Comparison of ENCODE assay signal across 20 cellular contexts in the genomic region with DNA sequence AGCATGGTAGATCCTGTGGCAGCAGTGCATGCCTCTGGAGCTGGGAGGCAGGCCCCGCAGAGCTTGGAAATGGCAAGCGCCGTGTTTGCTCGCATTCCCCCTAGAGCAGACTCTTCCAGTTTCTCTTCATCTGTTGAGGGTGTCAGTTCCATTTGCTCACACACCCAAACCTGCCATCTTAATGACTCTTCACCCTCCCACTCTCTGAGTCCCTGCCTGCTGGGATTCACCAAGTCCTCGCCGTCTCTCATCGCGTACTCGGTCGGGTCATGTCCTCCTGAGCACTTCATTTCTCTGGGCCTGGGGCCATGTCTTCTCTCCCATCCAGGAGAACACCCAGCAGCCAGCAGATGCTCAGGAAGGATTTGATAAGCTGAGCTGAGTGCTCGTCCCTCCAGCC. TPM values are rescaled to one million over a fixed set of nuclear protein-coding genes. Genes with fewer than 3 reads are reported as not detected.
DNase-seq lines count a peak whose midpoint lies in the region; ATAC-seq and TF ChIP-seq lines count a peak whose summit lies in the region.
"Had no signal": no experiment of that assay in that cellular context is flagged by ENCODE, and none has a peak within 500 bp of the region (broad histone marks: within the 10 kb centered on the region; RNA-seq: fewer than 3 reads in every experiment).

No MANE protein-coding gene starts in this region.

- H3K9me3 Mint-ChIP-seq in endodermal cell (no peaks in the 10 kb centered on the region), progenitor cell of endocrine pancreas (ENCODE audit: low read depth) (no peaks in the 10 kb centered on the region)
- H3K9me3 Mint-ChIP-seq: CD4-positive, alpha-beta T cell; CD8-positive, alpha-beta memory T cell had no signal

- H3K27ac Mint-ChIP-seq in endodermal cell (no peak overlapping the region), progenitor cell of endocrine pancreas (peak overlapping the region; percentile 71)
- H3K27ac Mint-ChIP-seq: B cell; CD4-positive, alpha-beta T cell had no signal

- H3K4me1 ChIP-seq in endodermal cell (ENCODE audit: control insufficient read depth, insufficient read depth, low read length) (no peaks in the 10 kb centered on the region), aorta (ENCODE audit: control insufficient read depth in 1 of 2, insufficient read depth in 2 of 2, low read length in 2 of 2) (no peaks in the 10 kb centered on the region)
- H3K4me1 ChIP-seq: BLaER1 had no signal

- DNase-seq in activated CD8-positive, alpha-beta memory T cell treated with anti-CD3 and anti-CD28 coated beads, Interleukin-2, amount 50 U/mL, for 48 hours, result peak; percentile 40
- DNase-seq in activated CD8-positive, alpha-beta memory T cell treated with anti-CD3 and anti-CD28 coated beads for 24 hours, result no peak
- DNase-seq in endodermal cell (peak; percentile 29), progenitor cell of endocrine pancreas (ENCODE audit: low spot score, unreplicated experiment) (no peak), aorta (no peak), UCSD-AML1 (lab: John Stamatoyannopoulos, UW; ENCODE audit: unreplicated experiment) (no peak)
- DNase-seq: CD4-positive, alpha-beta T cell; CD8-positive, alpha-beta memory T cell; DMS 273 treated with DMSO at 0.1 percent for 48 hours; DMS79; EL; GDM1; GM23248; H7 had no signal

- intact Hi-C loops in aorta (cut with DNase I), result no loop called here

- H3K4me3 Mint-ChIP-seq in endodermal cell (no peak overlapping the region), progenitor cell of endocrine pancreas (ENCODE audit: low read depth) (no peak overlapping the region)
- H3K4me3 Mint-ChIP-seq: B cell; CD4-positive, alpha-beta T cell; CD8-positive, alpha-beta memory T cell had no signal

- no peak overlapping the region for H3K9ac ChIP-seq in endodermal cell (ENCODE audit: extremely low read depth, low read length, poor library complexity, severe bottlenecking)
- H3K9ac ChIP-seq: BLaER1, GM23248 had no signal

- H3K36me3 Mint-ChIP-seq in endodermal cell (ENCODE audit: low read depth) (peaks cover 29% of the 10 kb centered on the region), progenitor cell of endocrine pancreas (ENCODE audit: insufficient read depth) (peaks cover 7% of the 10 kb centered on the region)

- H3K27me3 Mint-ChIP-seq in endodermal cell (ENCODE audit: insufficient read depth) (no peaks in the 10 kb centered on the region), progenitor cell of endocrine pancreas (no peaks in the 10 kb centered on the region)
- H3K27me3 Mint-ChIP-seq: B cell; CD4-positive, alpha-beta T cell; CD8-positive, alpha-beta memory T cell had no signal

- no peak overlapping the region for H3K27ac ChIP-seq in endodermal cell (ENCODE audit: low read depth, low read length)
- H3K27ac ChIP-seq in aorta (ENCODE audit: low read depth in 1 of 2, low read length in 2 of 2), result no peak overlapping the region
- H3K27ac ChIP-seq: 22Rv1, BLaER1, C4-2B, GM23248 had no signal

- H3K9me3 ChIP-seq in endodermal cell (ENCODE audit: control insufficient read depth, low read length) (no peaks in the 10 kb centered on the region), aorta (ENCODE audit: control insufficient read depth, low read length) (no peaks in the 10 kb centered on the region)
- H3K9me3 ChIP-seq: BLaER1 had no signal

- H3K36me3 ChIP-seq in endodermal cell (ENCODE audit: control insufficient read depth, insufficient read depth, low read length) (peaks cover 25% of the 10 kb centered on the region), aorta (ENCODE audit: control insufficient read depth in 1 of 2, insufficient read depth in 2 of 2, low read length in 1 of 2) (peaks cover 4 to 11% of the 10 kb centered on the region in 2 donors)

- H3K4me1 Mint-ChIP-seq in endodermal cell, result peaks cover 2% of the 10 kb centered on the region
- no peaks in the 10 kb centered on the region for H3K4me1 Mint-ChIP-seq in progenitor cell of endocrine pancreas (ENCODE audit: low read depth)
- H3K4me1 Mint-ChIP-seq: B cell had no signal

- no peak overlapping the region for H3K4me3 ChIP-seq in endodermal cell (ENCODE audit: low read length)
- no peak overlapping the region for H3K4me3 ChIP-seq in aorta (ENCODE audit: low read length in 2 of 2)
- H3K4me3 ChIP-seq: BLaER1, GM12878, GM23248 had no signal

- TF ChIP-seq CTCF in endodermal cell (conservative IDR thresholded peaks at IDR 0.05) (no peak), progenitor cell of endocrine pancreas (IDR thresholded peaks at IDR 0.05; ENCODE audit: unreplicated experiment) (no peak)

- 89 to 96% methylated on average over 8 to 11 of the region's 11 CpGs for WGBS in endodermal cell (ENCODE audit: insufficient coverage in 1 of 2, insufficient read length in 1 of 2), 2 experiments
- WGBS in aorta, 2 donors, result 85 to 90% methylated on average over 11 of the region's 11 CpGs

- no peaks in the 10 kb centered on the region for H3K27me3 ChIP-seq in endodermal cell (ENCODE audit: control insufficient read depth, insufficient read depth, low read length, poor library complexity, severe bottlenecking)
- H3K27me3 ChIP-seq in aorta (ENCODE audit: control insufficient read depth in 1 of 2, insufficient read depth in 2 of 2, low read length in 1 of 2), result no peaks in the 10 kb centered on the region
- H3K27me3 ChIP-seq: BLaER1 had no signal

- no peak for ATAC-seq in aorta (ENCODE audit: low FRiP score)
- ATAC-seq: GM12878, HCT116 had no signal

RNA-seq across cellular contexts. Expression of a gene that starts 16.9 kb away (rescaled TPM):
- total RNA-seq in endodermal cell (1 to 10 TPM; 5.9 to 8.0 TPM), progenitor cell of endocrine pancreas (10.0 and 12.5 TPM in 2 replicates), aorta (1 to 10 TPM; 4.9 to 7.4 TPM)
- polyA plus RNA-seq in endodermal cell (2013, experiment 1 of 2), result 5.9 TPM
- 6.0 TPM for polyA plus RNA-seq in endodermal cell (2013, experiment 2 of 2)
- polyA plus RNA-seq in aorta, result 1 to 10 TPM; 1.4 to 4.8 TPM

RNA-seq across cellular contexts. Expression of a gene that starts 17.0 kb away (rescaled TPM):
- total RNA-seq in endodermal cell (10 to 100 TPM; 23.7 to 26.3 TPM), progenitor cell of endocrine pancreas (18.7 and 20.4 TPM in 2 replicates), aorta (10 to 100 TPM in 1 of 2 donors, 1 to 10 TPM in 1; 9.6 to 12.1 TPM)
- polyA plus RNA-seq in endodermal cell (2013, experiment 1 of 2), result 25.1 TPM
- polyA plus RNA-seq in endodermal cell (2013, experiment 2 of 2), result 24.6 TPM
- polyA plus RNA-seq in aorta, result 10 to 100 TPM; 12.1 to 14.8 TPM

RNA-seq across cellular contexts. Expression of a gene that starts 58.9 kb away (rescaled TPM):
- total RNA-seq in endodermal cell (10 to 100 TPM; 26.0 to 31.3 TPM), progenitor cell of endocrine pancreas (22.5 and 24.5 TPM in 2 replicates), aorta (10 to 100 TPM; 14.8 to 15.6 TPM)
- polyA plus RNA-seq in endodermal cell (2013, experiment 1 of 2), result 47.8 TPM
- polyA plus RNA-seq in endodermal cell (2013, experiment 2 of 2), result 43.6 TPM
- 10 to 100 TPM; 21.0 to 27.8 TPM for polyA plus RNA-seq in aorta

Comparison
In these comparisons a context has a peak if more than half of its experiments do, and no peak if none do; other contexts are left out.
1. DNase-seq: peak in activated CD8-positive, alpha-beta memory T cell treated with anti-CD3 and anti-CD28 coated beads, Interleukin-2, amount 50 U/mL, for 48 hours (single experiment) and endodermal cell (single experiment); none in activated CD8-positive, alpha-beta memory T cell treated with anti-CD3 and anti-CD28 coated beads for 24 hours (single experiment), progenitor cell of endocrine pancreas (single experiment), aorta (0 of 2) and UCSD-AML1 (single experiment).